ENCODE assay signal across 13 cellular contexts in genomic region chr6:42522021-42522420, GRCh38.
"Had no signal": no experiment of that assay in that cellular context is flagged by ENCODE, and none has a peak within 500 bp of the region (broad histone marks: within the 10 kb centered on the region; RNA-seq: fewer than 3 reads in every experiment).

No MANE protein-coding gene starts in this region.

- H3K4me3 ChIP-seq: cardiac muscle cell, esophagus squamous epithelium, stomach, thoracic aorta had no signal

- DNase-seq: activated CD4-positive, alpha-beta T cell treated with anti-CD3 and anti-CD28 coated beads for 4 hours; activated CD8-positive, alpha-beta memory T cell treated with anti-CD3 and anti-CD28 coated beads, Interleukin-2, amount 50 U/mL, for 48 hours; activated CD8-positive, alpha-beta T cell treated with anti-CD3 and anti-CD28 coated beads, Interleukin-2, amount 10 ng/mL, durations not matched to agents 7 days and 5 days; activated naive CD4-positive, alpha-beta T cell treated with anti-CD3 and anti-CD28 coated beads, Interleukin-2, amount 10 ng/mL, durations not matched to agents 7 days and 5 days; esophagus squamous epithelium; left ventricle myocardium superior; mesenchymal stem cell; stimulated activated CD4-positive, alpha-beta T cell treated with anti-CD3 and anti-CD28 coated beads, Interleukin-2, amount 100 ng/mL, for 48 hours; stomach; T-helper 9 cell had no signal

- H3K36me3 ChIP-seq: cardiac muscle cell, esophagus squamous epithelium, stomach, thoracic aorta had no signal

- H3K4me1 ChIP-seq: stomach had no signal

- H3K27me3 ChIP-seq: stomach had no signal

- H3K27ac ChIP-seq: cardiac muscle cell, esophagus squamous epithelium, stomach, thoracic aorta, VCaP had no signal

- H3K9me3 ChIP-seq: thoracic aorta had no signal
